In the genomic region with DNA sequence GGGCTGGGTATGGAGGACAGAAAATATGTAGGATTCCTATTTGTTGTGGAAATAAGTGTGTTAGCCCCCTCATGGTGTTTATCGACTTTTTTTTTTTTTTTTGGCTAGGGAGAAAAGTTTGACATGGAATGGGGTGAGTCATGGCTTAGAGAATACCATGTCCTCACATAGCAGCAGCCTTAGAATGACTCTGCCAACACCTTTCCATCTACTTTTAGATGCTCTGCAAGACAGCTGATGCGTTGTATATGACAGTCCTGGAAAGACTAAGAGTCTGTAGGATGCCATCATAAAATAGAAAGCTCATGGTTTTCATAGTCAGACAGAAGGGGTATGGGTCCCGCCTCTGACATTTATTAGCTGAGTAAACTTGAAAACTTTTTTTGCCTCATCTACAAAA, we compare ENCODE assay signal across 1 cellular context.
TF ChIP-seq lines count a peak whose summit lies in the region.

No MANE protein-coding gene starts in this region.

TF ChIP-seq in HepG2, 621 proteins besides CTCF, POLR2A, EP300 and RAD21:
- TF ChIP-seq YY1 (IDR thresholded peaks at IDR 0.05; ENCODE audit: insufficient read depth, insufficient replicate concordance, low read depth, low read length) (no peak), ATF7 (IDR thresholded peaks at IDR 0.05) (peak; percentile 39; the same call in 1 of the 2 replicates), ATF7 (CRISPR knock-in tag; IDR thresholded peaks at IDR 0.05) (no peak)
